In genomic region chr17:4554997-4555799, GRCh38 we compare ENCODE assay signal across 8 cellular contexts. TPM values are rescaled to one million over a fixed set of nuclear protein-coding genes. Genes with fewer than 3 reads are reported as not detected.
A peak's percentile ranks its signal among the peaks of the same experiment; 100 is the strongest.
DNase-seq lines count a peak whose midpoint lies in the region; TF ChIP-seq lines count a peak whose summit lies in the region.

MYBBP1A (minus strand) TSS chr17:4555384; CDS start chr17:4555324, 60 bp downstream.

- peaks cover 11% of the 10 kb centered on the region for H3K23me2 ChIP-seq in H9 (ENCODE audit: insufficient read length, low read depth, low read length, poor library complexity, severe bottlenecking)

- H3K4me3 ChIP-seq in MM.1S (ENCODE audit: low read length) (peak within 1 kb of the TSS; percentile 93), fibroblast of villous mesenchyme (ENCODE audit: low read depth, low read length) (peak within 1 kb of the TSS; percentile 89), neural cell (ENCODE audit: low read length) (peak within 1 kb of the TSS; percentile 94), stomach (peak within 1 kb of the TSS; percentile 63 to 99 (median 90))

- no peak within 1 kb of the TSS for H2BK12ac ChIP-seq in H9 (ENCODE audit: insufficient read length, low read depth, low read length)

- H3K27ac ChIP-seq in H9 (ENCODE audit: insufficient read length, low read depth, low read length) (no peak within 1 kb of the TSS), MM.1S (ENCODE audit: low read length) (peak within 1 kb of the TSS; percentile 45; the same call in 1 of the 2 replicates), neural cell (ENCODE audit: low read length) (peak within 1 kb of the TSS; percentile 96), stomach (peak within 1 kb of the TSS; percentile 72 to 91 (median 86))

- peaks cover 30 to 49% (median 40%) of the 10 kb centered on the region in 3 experiments for H3K36me3 Mint-ChIP-seq in H9 (ENCODE audit: insufficient read depth in 1 of 3, low read depth in 3 of 3)

- H3K79me2 ChIP-seq in H9 (ENCODE audit: insufficient read depth, low read length), result peaks cover 9% of the 10 kb centered on the region; the same call in 1 of the 2 replicates
- H3K79me2 ChIP-seq in MM.1S (ENCODE audit: low read length), result peaks cover 43% of the 10 kb centered on the region
- H3K79me2 ChIP-seq in neural cell (replicated peaks; ENCODE audit: insufficient read depth, low read length), result no peaks in the 10 kb centered on the region

- H3K56ac ChIP-seq in H9 (ENCODE audit: insufficient read length, low read depth, low read length), result no peak within 1 kb of the TSS

- no peak within 1 kb of the TSS for H2BK15ac ChIP-seq in H9 (ENCODE audit: low read depth, low read length)

- DNase-seq in G401 (ENCODE audit: low spot score) (peak; percentile 95), H9 (peak; percentile 97), MM.1S (peak; percentile 98), SIG-M5 (lab: John Stamatoyannopoulos, UW) (peak; percentile 73), activated gamma-delta T cell (lab: John Stamatoyannopoulos, UW) (peak; percentile 94), fibroblast of villous mesenchyme (ENCODE audit: low read depth) (peak; percentile 95), stomach (peak; percentile 98)

- peaks cover 19 to 30% of the 10 kb centered on the region in 2 experiments for H3K4me1 Mint-ChIP-seq in H9

- H3K9me2 ChIP-seq in MM.1S (replicated peaks; ENCODE audit: insufficient read depth, low read length) (no peaks in the 10 kb centered on the region), neural cell (ENCODE audit: insufficient read depth, low read length) (no peaks in the 10 kb centered on the region)

- H3K9me3 Mint-ChIP-seq in H9, result no peaks in the 10 kb centered on the region

- no peak within 1 kb of the TSS for H2BK120ac ChIP-seq in H9 (ENCODE audit: low read depth, low read length, poor library complexity, severe bottlenecking)

- intact Hi-C loops in stomach (cut with DNase I; ENCODE audit: low total_unique reads), result no loop called here

- no peak within 1 kb of the TSS for H3K4ac ChIP-seq in H9 (ENCODE audit: low read depth, low read length)

- no peak within 1 kb of the TSS for H3K23ac ChIP-seq in H9 (ENCODE audit: insufficient read length, low read depth, low read length)

- TF ChIP-seq CTCF in H9 (conservative IDR thresholded peaks at IDR 0.05), result peak; percentile 59; the same call in 2 of the 3 replicates
- peak; percentile 8; the same call in 1 of the 2 replicates for TF ChIP-seq CTCF in MM.1S (IDR thresholded peaks at IDR 0.05; ENCODE audit: low read length)
- TF ChIP-seq CTCF in fibroblast of villous mesenchyme (IDR thresholded peaks at IDR 0.05; ENCODE audit: insufficient read depth, low read depth, low read length), result peak; percentile 22
- TF ChIP-seq CTCF in neural cell (IDR thresholded peaks at IDR 0.05; ENCODE audit: poor library complexity, severe bottlenecking), result peak; percentile 81
- peak in 2 of 7 experiments; percentile 32 to 35 for TF ChIP-seq CTCF in stomach (IDR thresholded peaks at IDR 0.05)

- H3K27me3 ChIP-seq in H9 (ENCODE audit: insufficient read depth, low read length), result no peaks in the 10 kb centered on the region
- H3K27me3 ChIP-seq in MM.1S (replicated peaks; ENCODE audit: insufficient read depth, low read length), result no peaks in the 10 kb centered on the region
- no peaks in the 10 kb centered on the region for H3K27me3 ChIP-seq in neural cell (ENCODE audit: insufficient read depth, low read depth, low read length)
- H3K27me3 ChIP-seq in stomach, result no peaks in the 10 kb centered on the region

- peak within 1 kb of the TSS; percentile 68 for H3K9ac ChIP-seq in H9 (ENCODE audit: extremely low read depth, insufficient read length, low read length)
- peak within 1 kb of the TSS; percentile 85 for H3K9ac ChIP-seq in MM.1S (ENCODE audit: low read length)
- peak within 1 kb of the TSS; percentile 93 for H3K9ac ChIP-seq in neural cell (ENCODE audit: low read length)

- H3K79me1 ChIP-seq in H9 (ENCODE audit: insufficient read depth, low read depth, low read length, poor library complexity, severe bottlenecking), result no peaks in the 10 kb centered on the region

- in situ Hi-C loops in G401 (cut with HindIII; ENCODE audit: low sequenced_read_pairs), result no loop called here

- H3T11ph ChIP-seq in H9 (ENCODE audit: low read length), result no peak within 1 kb of the TSS

- H3K18ac ChIP-seq in H9 (ENCODE audit: insufficient read length, low read depth, low read length), result peak within 1 kb of the TSS; percentile 43

- no CpG with 5 or more reads among the region's 69 CpGs for WGBS in H9 (ENCODE audit: extremely low coverage, insufficient read length, low lambda C conversion rate)
- WGBS in stomach, 5 donors, result 0 to 1% (median 0%) methylated on average over 29 to 69 of the region's 69 CpGs

- H2AK5ac ChIP-seq in H9 (ENCODE audit: insufficient read length, low read length), result no peak within 1 kb of the TSS

- H3K9me3 ChIP-seq in H9 (ENCODE audit: control insufficient read depth, low read depth, low read length), result no peaks in the 10 kb centered on the region
- no peaks in the 10 kb centered on the region for H3K9me3 ChIP-seq in MM.1S (replicated peaks; ENCODE audit: insufficient read depth, low read length)
- no peaks in the 10 kb centered on the region for H3K9me3 ChIP-seq in neural cell (ENCODE audit: low read length)
- no peaks in the 10 kb centered on the region for H3K9me3 ChIP-seq in stomach

- H4K5ac ChIP-seq in H9 (ENCODE audit: insufficient read length, low read depth, low read length), result no peak within 1 kb of the TSS

- H3K4me1 ChIP-seq in H9 (ENCODE audit: insufficient read depth, low read length), result peaks cover 4% of the 10 kb centered on the region; the same call in 1 of the 2 replicates
- peaks cover 17% of the 10 kb centered on the region for H3K4me1 ChIP-seq in MM.1S (ENCODE audit: low read length)
- peaks cover 22 to 48% (median 41%) of the 10 kb centered on the region in 4 donors for H3K4me1 ChIP-seq in stomach

- H3K36me3 ChIP-seq in MM.1S (replicated peaks; ENCODE audit: insufficient read depth, low read length) (peaks cover 6% of the 10 kb centered on the region; the same call in 1 of the 2 replicates), neural cell (ENCODE audit: insufficient read depth, low read length) (no peaks in the 10 kb centered on the region), stomach (peaks cover 27 to 40% (median 38%) of the 10 kb centered on the region in 4 donors)

- peak within 1 kb of the TSS; percentile 56 to 97 (median 89) for H3K27ac Mint-ChIP-seq in H9

- H4K20me1 ChIP-seq in H9 (ENCODE audit: control insufficient read depth, insufficient read depth, insufficient read length) (no peaks in the 10 kb centered on the region), MM.1S (ENCODE audit: insufficient read depth, low read length) (no peaks in the 10 kb centered on the region), neural cell (ENCODE audit: insufficient read depth) (no peaks in the 10 kb centered on the region)

- no peaks in the 10 kb centered on the region for H3K27me3 Mint-ChIP-seq in H9 (ENCODE audit: low read depth)

- H4K91ac ChIP-seq in H9 (ENCODE audit: insufficient read length, low read depth, low read length), result no peak within 1 kb of the TSS

- H2AFZ ChIP-seq in H9 (ENCODE audit: low read length) (no peak within 1 kb of the TSS), MM.1S (ENCODE audit: low read length) (peak within 1 kb of the TSS; percentile 97), neural cell (ENCODE audit: low read depth, low read length) (peak within 1 kb of the TSS; percentile 98)

- H3F3A ChIP-seq in MM.1S (ENCODE audit: insufficient read depth, low read length) (peaks cover 4% of the 10 kb centered on the region; the same call in 1 of the 2 replicates), neural cell (ENCODE audit: insufficient read depth, low read length, poor library complexity, severe bottlenecking) (peaks cover 8% of the 10 kb centered on the region)

- no peak for TF ChIP-seq POLR2A in stomach (IDR thresholded peaks at IDR 0.05)

- H3K4me3 Mint-ChIP-seq in H9, result peak within 1 kb of the TSS; percentile 94 to 95

- no peak within 1 kb of the TSS for H2BK5ac ChIP-seq in H9 (ENCODE audit: insufficient read length, low read length)

- no peak within 1 kb of the TSS for H2BK20ac ChIP-seq in H9 (ENCODE audit: low read depth, low read length, poor library complexity, severe bottlenecking)

- no peak within 1 kb of the TSS for H4K8ac ChIP-seq in H9 (replicated peaks; ENCODE audit: insufficient read length, low read depth, low read length)

- peak; percentile 16 for TF ChIP-seq RAD21 in neural cell (conservative IDR thresholded peaks at IDR 0.05)

- peak; percentile 60 for TF ChIP-seq EP300 in neural cell (conservative IDR thresholded peaks at IDR 0.05; ENCODE audit: poor library complexity, severe bottlenecking)
- no peak for TF ChIP-seq EP300 in stomach (IDR thresholded peaks at IDR 0.05)

- peak within 1 kb of the TSS; percentile 76 for H3K14ac ChIP-seq in H9 (ENCODE audit: insufficient read depth, low read length)

- peak within 1 kb of the TSS; percentile 60 for H3K4me2 ChIP-seq in H9 (ENCODE audit: insufficient read depth, insufficient read length, low read length)
- peak within 1 kb of the TSS; percentile 99 for H3K4me2 ChIP-seq in MM.1S (ENCODE audit: low read depth, low read length)
- peak within 1 kb of the TSS; percentile 99 for H3K4me2 ChIP-seq in neural cell (ENCODE audit: low read length)

RNA-seq across cellular contexts. Expression of gene MYBBP1A, which starts in this region (rescaled TPM):
- 89.3 and 91.6 TPM in 2 replicates for total RNA-seq in G401 (2014; rRNA removed; shearing (Covaris generic))
- total RNA-seq in H9 (2021) (177 and 181 TPM in 2 replicates), fibroblast of villous mesenchyme (61.7 and 71.2 TPM in 2 replicates), stomach (100 to 1,000 TPM in 2 of 5 donors, 10 to 100 TPM in 3; 38.6 to 237 (median 73.2) TPM)
- polyA plus RNA-seq in neural cell (15.6 and 21.0 TPM in 2 replicates), stomach (10 to 100 TPM; 14.1 to 32.2 (median 21.5) TPM)
- 24.3 and 33.1 TPM in 2 replicates for polyA minus RNA-seq in neural cell
